ENCODE assay signal across 8 cellular contexts in genomic region chr19:7293795-7294570, GRCh38. TPM values are rescaled to one million over a fixed set of nuclear protein-coding genes. Genes with fewer than 3 reads are reported as not detected.
DNase-seq lines count a peak whose midpoint lies in the region; ATAC-seq and TF ChIP-seq lines count a peak whose summit lies in the region.

INSR (minus strand) TSS chr19:7294414; CDS start chr19:7293891, 523 bp downstream.

- peak; percentile 97 for ATAC-seq in omental fat pad (ENCODE audit: low FRiP score)

- H2AFZ ChIP-seq in GM23248 (peak within 1 kb of the TSS; percentile 88), Loucy (ENCODE audit: low read length) (peak within 1 kb of the TSS; percentile 90)

- no peaks in the 10 kb centered on the region for H3K4me1 ChIP-seq in GM23248 (ENCODE audit: insufficient read depth)
- H3K4me1 ChIP-seq in Loucy (ENCODE audit: insufficient read depth, low read length, poor library complexity, severe bottlenecking): peaks cover 18% of the 10 kb centered on the region
- H3K4me1 ChIP-seq in thyroid gland: peaks cover 16 to 31% of the 10 kb centered on the region in 2 donors

- intact Hi-C loops in head of caudate nucleus (cut with DNase I) (loop anchor here (1.0 to 10.0 kb wide), 2 partner anchors 96 to 179 kb away; no protein-coding TSS in a partner anchor), thyroid gland (cut with DNase I) (loop anchor here (5.0 kb wide), 1 partner anchor 97 kb away; no protein-coding TSS in a partner anchor)

- H3K9me2 ChIP-seq in GM23248 (ENCODE audit: insufficient read depth) (no peaks in the 10 kb centered on the region), Loucy (replicated peaks; ENCODE audit: low read depth, low read length) (no peaks in the 10 kb centered on the region)

- no peak for TF ChIP-seq CTCF in Loucy (conservative IDR thresholded peaks at IDR 0.05; ENCODE audit: low read length)
- no peak for TF ChIP-seq CTCF in omental fat pad (IDR thresholded peaks at IDR 0.05)
- TF ChIP-seq CTCF in thyroid gland (IDR thresholded peaks at IDR 0.05): no peak

- no peaks in the 10 kb centered on the region for H3F3A ChIP-seq in GM23248 (ENCODE audit: insufficient read depth)
- 0 out of 2 replicates have a peak, but pooled peaks cover 5% of the 10 kb centered on the region for H3F3A ChIP-seq in Loucy (ENCODE audit: low read depth)

- H3K27ac ChIP-seq in GM23248: peak within 1 kb of the TSS; percentile 26
- peak within 1 kb of the TSS; percentile 44 to 89 (median 77) for H3K27ac ChIP-seq in thyroid gland

- H4K20me1 ChIP-seq in GM23248 (ENCODE audit: insufficient read depth) (no peaks in the 10 kb centered on the region), Loucy (ENCODE audit: insufficient read depth, low read length, poor library complexity, severe bottlenecking) (peaks cover 10% of the 10 kb centered on the region)

- H3K36me3 ChIP-seq in GM23248 (ENCODE audit: low read depth) (no peaks in the 10 kb centered on the region), Loucy (ENCODE audit: insufficient read depth, low read length) (no peaks in the 10 kb centered on the region), thyroid gland (no peaks in the 10 kb centered on the region)

- H3K9ac ChIP-seq in GM23248 (peak within 1 kb of the TSS; percentile 88), Loucy (ENCODE audit: low read depth, low read length, poor library complexity, severe bottlenecking) (peak within 1 kb of the TSS; percentile 82)

- peak in 1 of 2 donors; percentile 55 for TF ChIP-seq POLR2A in thyroid gland (IDR thresholded peaks at IDR 0.05)

- DNase-seq in DMS114 treated with DMSO at 0.1 percent for 48 hours (lab: John Stamatoyannopoulos, UW; ENCODE audit: unreplicated experiment) (peak; percentile 56), GM23248 (peak; percentile 94), SIG-M5 (lab: John Stamatoyannopoulos, UW) (peak; percentile 51), head of caudate nucleus (peak; percentile 69 to 95 (median 90)), omental fat pad (ENCODE audit: low spot score) (peak; percentile 59), thyroid gland (peak; percentile 86 to 91)
- DNase-seq in activated naive CD8-positive, alpha-beta T cell treated with anti-CD3 and anti-CD28 coated beads, Interleukin-2, amount 50 U/mL, for 16 hours (ENCODE audit: low read depth, low spot score): peak; percentile 8

- H3K4me3 ChIP-seq in GM23248 (peak within 1 kb of the TSS; percentile 78), Loucy (ENCODE audit: low read length, poor library complexity, severe bottlenecking) (peak within 1 kb of the TSS; percentile 89), thyroid gland (replicated peaks in 1 of 3) (peak within 1 kb of the TSS; percentile 37 to 98 (median 65))

- 1 to 2% methylated on average over 49 to 55 of the region's 108 CpGs for WGBS in GM23248 (ENCODE audit: low coverage in 1 of 2, low lambda C conversion rate in 2 of 2, missing lambda C conversion rate in 2 of 2), 2 experiments
- 0% methylated on average over 4 to 8 of the region's 108 CpGs for WGBS in thyroid gland, 2 donors

- H3K27me3 ChIP-seq in GM23248 (replicated peaks; ENCODE audit: insufficient read depth) (no peaks in the 10 kb centered on the region), Loucy (ENCODE audit: insufficient read depth, low read length, poor library complexity, severe bottlenecking) (no peaks in the 10 kb centered on the region), thyroid gland (no peaks in the 10 kb centered on the region)

- H3K9me3 ChIP-seq in GM23248 (ENCODE audit: low read depth) (no peaks in the 10 kb centered on the region), Loucy (ENCODE audit: insufficient read depth, low read depth, low read length) (no peaks in the 10 kb centered on the region), thyroid gland (no peaks in the 10 kb centered on the region)

- in situ Hi-C loops in GM23248 (cut with MboI): no loop called here

- peaks cover 5% of the 10 kb centered on the region; the same call in 1 of the 2 replicates for H3K79me2 ChIP-seq in GM23248 (ENCODE audit: insufficient read depth)
- peaks cover 17% of the 10 kb centered on the region for H3K79me2 ChIP-seq in Loucy (ENCODE audit: insufficient read depth, low read length)

- H3K4me2 ChIP-seq in GM23248 (ENCODE audit: unreplicated experiment) (peak within 1 kb of the TSS; percentile 88), Loucy (ENCODE audit: low read depth, low read length, poor library complexity, severe bottlenecking) (peak within 1 kb of the TSS; percentile 86)

RNA-seq across cellular contexts. Expression of gene INSR, which starts in this region (rescaled TPM):
- total RNA-seq in GM23248 (2014; rRNA removed; shearing (Covaris generic)): 11.7 and 13.0 TPM in 2 replicates
- 5.8 and 6.2 TPM in 2 replicates for polyA plus RNA-seq in GM23248 (2016; fragmentation: Nextera tagmentation; extraction: Ambion mirVana)
- total RNA-seq in omental fat pad (100 to 1,000 TPM in 1 of 4 donors, 10 to 100 TPM in 3; 67.1 to 120 (median 80.2) TPM), thyroid gland (100 to 1,000 TPM in 1 of 4 donors, 10 to 100 TPM in 3; 38.9 to 101 (median 67.7) TPM)

Comparison
In these comparisons a context has a peak if more than half of its experiments do, and no peak if none do; other contexts are left out.
1. Peak in every context shown above with its lines: DNase-seq, ATAC-seq, H3K4me3 ChIP-seq and H3K27ac ChIP-seq.
2. DNase-seq: peak in every context shown above with its lines; median percentile 94 in GM23248; 90 in head of caudate nucleus; 88 in thyroid gland; 59 in omental fat pad; 56 in DMS114 treated with DMSO at 0.1 percent for 48 hours; 51 in SIG-M5; 8 in activated naive CD8-positive, alpha-beta T cell treated with anti-CD3 and anti-CD28 coated beads, Interleukin-2, amount 50 U/mL, for 16 hours.